ENCODE assay signal across 32 cellular contexts in genomic region chrX:124634363-124634762, GRCh38.
"Had no signal": no experiment of that assay in that cellular context is flagged by ENCODE, and none has a peak within 500 bp of the region (broad histone marks: within the 10 kb centered on the region; RNA-seq: fewer than 3 reads in every experiment).

No MANE protein-coding gene starts in this region.

- H3K27ac ChIP-seq: brain microvascular endothelial cell, Peyer's patch, VCaP had no signal

- DNase-seq: activated B cell treated with CpG ODN at 0.5 μM for 24 hours; activated CD4-positive, alpha-beta memory T cell treated with anti-CD3 and anti-CD28 coated beads for 36 hours; activated CD4-positive, alpha-beta T cell treated with anti-CD3 and anti-CD28 coated beads for 4 hours; activated CD4-positive, alpha-beta T cell treated with anti-CD3 and anti-CD28 coated beads, Interleukin-2, amount 50 U/mL, for 1 hour; activated CD4-positive, CD25-positive, alpha-beta regulatory T cell treated with anti-CD3 and anti-CD28 coated beads, Interleukin-2, amount 50 U/mL, for 72 hours; activated CD8-positive, alpha-beta memory T cell treated with anti-CD3 and anti-CD28 coated beads, Interleukin-2, amount 50 U/mL, for 4 hours; activated effector memory CD4-positive, alpha-beta T cell treated with Interleukin-2 at 50 U/mL for 16 hours; activated naive CD4-positive, alpha-beta T cell treated with anti-CD3 and anti-CD28 coated beads, Interleukin-2, amount 10 ng/mL, durations not matched to agents 7 days and 5 days; activated naive CD8-positive, alpha-beta T cell treated with anti-CD3 and anti-CD28 coated beads, Interleukin-2, amount 50 U/mL, for 24 hours; activated T-cell treated with anti-CD3 and anti-CD28 coated beads for 4 hours; activated T-cell treated with anti-CD3 and anti-CD28 coated beads, Interleukin-2, amount 50 U/mL, for 4 hours; anterior cingulate cortex; brain microvascular endothelial cell; Kasumi-1; KG1; MG63; NCI-H1048; NCI-H1105 treated with DMSO at 0.1 percent for 48 hours; NCI-H1436; NCI-H187 treated with DMSO at 0.1 percent for 48 hours; NCI-H2081 treated with DMSO at 0.1 percent for 48 hours; NCI-H226; NCI-H446 treated with DMSO at 0.1 percent for 48 hours; NCI-H524; Peyer's patch; Right ventricle myocardium superior; RPMI8226; SW 1271; T-helper 1 cell; T-helper 2 cell; T-helper 9 cell had no signal

- H3K4me3 ChIP-seq: MG63, Peyer's patch had no signal
